In the genomic region with DNA sequence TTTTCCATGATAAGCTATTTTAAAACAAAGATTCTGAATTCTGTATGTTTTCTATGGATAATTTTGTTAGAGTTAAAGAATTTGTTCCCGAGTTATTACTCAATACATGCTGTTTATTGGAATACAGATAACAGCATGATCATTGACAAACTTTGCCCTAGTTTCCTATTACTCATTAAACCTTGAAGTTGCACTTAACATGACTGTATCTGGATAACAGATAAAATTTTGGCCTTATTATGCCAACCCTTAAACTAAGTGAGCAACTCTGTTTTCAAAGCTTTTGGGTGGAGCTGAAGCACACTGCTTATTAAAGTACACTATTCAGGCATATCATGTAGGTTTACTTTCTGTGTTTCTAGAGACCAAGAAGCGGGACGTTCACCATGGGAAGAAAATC, we compare ENCODE assay signal across 1 cellular context.
A peak's percentile ranks its signal among the peaks of the same experiment; 100 is the strongest.
TF ChIP-seq lines count a peak whose summit lies in the region.

A gene with protein sequence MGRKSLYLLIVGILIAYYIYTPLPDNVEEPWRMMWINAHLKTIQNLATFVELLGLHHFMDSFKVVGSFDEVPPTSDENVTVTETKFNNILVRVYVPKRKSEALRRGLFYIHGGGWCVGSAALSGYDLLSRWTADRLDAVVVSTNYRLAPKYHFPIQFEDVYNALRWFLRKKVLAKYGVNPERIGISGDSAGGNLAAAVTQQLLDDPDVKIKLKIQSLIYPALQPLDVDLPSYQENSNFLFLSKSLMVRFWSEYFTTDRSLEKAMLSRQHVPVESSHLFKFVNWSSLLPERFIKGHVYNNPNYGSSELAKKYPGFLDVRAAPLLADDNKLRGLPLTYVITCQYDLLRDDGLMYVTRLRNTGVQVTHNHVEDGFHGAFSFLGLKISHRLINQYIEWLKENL (plus strand): TSS at position 340 of the 400 bp plus-strand sequence. CDS start 47 bp downstream, at position 387.

TF ChIP-seq in HepG2, 621 proteins besides CTCF, POLR2A, EP300 and RAD21:
- peak; percentile 48; the same call in 1 of the 2 replicates for TF ChIP-seq CEBPB (IDR thresholded peaks at IDR 0.05; ENCODE audit: borderline replicate concordance, low read depth, low read length)
- TF ChIP-seq ARID3A (IDR thresholded peaks at IDR 0.05; ENCODE audit: low read depth, low read length), result 0 out of 2 replicates have a peak, but pooled peaks have one; percentile 10
- no peak for TF ChIP-seq RERE (CRISPR knock-in tag; IDR thresholded peaks at IDR 0.05; ENCODE audit: low read depth)
- peak; percentile 87 for TF ChIP-seq PPARG (CRISPR knock-in tag; conservative IDR thresholded peaks at IDR 0.05)
- TF ChIP-seq ZNF484 (CRISPR knock-in tag; IDR thresholded peaks at IDR 0.05; ENCODE audit: borderline replicate concordance, low read depth), result no peak
- 0 out of 2 replicates have a peak, but pooled peaks have one; percentile 18 for TF ChIP-seq RXRB (CRISPR knock-in tag; IDR thresholded peaks at IDR 0.05; ENCODE audit: borderline replicate concordance)
- peak; percentile 30; the same call in 1 of the 2 replicates for TF ChIP-seq PAXIP1 (CRISPR knock-in tag; conservative IDR thresholded peaks at IDR 0.05)
